In genomic region chr2:162678551-162678950, GRCh38 we compare ENCODE assay signal across 22 cellular contexts.
DNase-seq lines count a peak whose midpoint lies in the region; FAIRE-seq and TF ChIP-seq lines count a peak whose summit lies in the region.
"Had no signal": no experiment of that assay in that cellular context is flagged by ENCODE, and none has a peak within 500 bp of the region (broad histone marks: within the 10 kb centered on the region; RNA-seq: fewer than 3 reads in every experiment).

No MANE protein-coding gene starts in this region.

- FAIRE-seq in H54 (lab: Jason Lieb, UNC) = no peak
- no peak for FAIRE-seq in endothelial cell of umbilical vein (lab: Jason Lieb, UNC)
- FAIRE-seq in HTR-8/SVneo (lab: Jason Lieb, UNC) = no peak
- FAIRE-seq: GM12878, GM19239, H1 had no signal

- H4K20me1 ChIP-seq in endothelial cell of umbilical vein (replicated peaks; ENCODE audit: control insufficient read depth, extremely low read depth, insufficient read depth, low read length) (no peaks in the 10 kb centered on the region), osteoblast (ENCODE audit: insufficient read depth, low read length) (no peaks in the 10 kb centered on the region)
- H4K20me1 ChIP-seq: BLaER1 had no signal

- H3K4me1 ChIP-seq in endothelial cell of umbilical vein (ENCODE audit: control insufficient read depth, extremely low read depth, insufficient read depth, low read length) = peaks cover 5% of the 10 kb centered on the region
- H3K4me1 ChIP-seq in osteoblast (ENCODE audit: insufficient read depth, low read length) = no peaks in the 10 kb centered on the region
- H3K4me1 ChIP-seq: BLaER1, Caco-2 had no signal

- CTCF ChIA-PET in endothelial cell of umbilical vein (lab: Charles Lee) = no interaction called here

- POLR2A ChIA-PET in endothelial cell of umbilical vein (lab: Charles Lee) = no interaction called here

- no TSS peak for BruUV-seq in endothelial cell of umbilical vein (replicated peaks; lab: Mats Ljungman, UMichigan)

- H2AFZ ChIP-seq in endothelial cell of umbilical vein (ENCODE audit: low read depth, low read length) (no peak overlapping the region), osteoblast (ENCODE audit: low read length) (no peak overlapping the region)
- H2AFZ ChIP-seq: GM23248 had no signal

- H3K9me3 ChIP-seq in endothelial cell of umbilical vein (replicated peaks; ENCODE audit: control insufficient read depth, insufficient read depth, low read length) = no peaks in the 10 kb centered on the region
- no peaks in the 10 kb centered on the region for H3K9me3 ChIP-seq in osteoblast (ENCODE audit: low read depth, low read length)
- H3K9me3 ChIP-seq: BLaER1, Caco-2 had no signal

- H3K79me2 ChIP-seq in endothelial cell of umbilical vein (ENCODE audit: control insufficient read depth, insufficient read depth, low read length) (no peaks in the 10 kb centered on the region), osteoblast (ENCODE audit: insufficient read depth, low read length) (no peaks in the 10 kb centered on the region)

- no peak for TF ChIP-seq POLR2A in H54 (IDR thresholded peaks at IDR 0.05; ENCODE audit: low read depth, low read length)
- TF ChIP-seq POLR2A in endothelial cell of umbilical vein (IDR thresholded peaks at IDR 0.05; ENCODE audit: low read depth, low read length) = no peak

- intact Hi-C loops in endothelial cell of umbilical vein (cut with micrococcal nuclease) = no loop called here

- H3K27ac ChIP-seq in endothelial cell of umbilical vein (ENCODE audit: insufficient read depth, low read depth, low read length) = no peak overlapping the region
- H3K27ac ChIP-seq in osteoblast (ENCODE audit: low read depth, low read length) = no peak overlapping the region
- H3K27ac ChIP-seq: BLaER1, C4-2B, GM23248 had no signal

- H3K4me2 ChIP-seq in endothelial cell of umbilical vein (ENCODE audit: insufficient read depth, low read length) (no peak overlapping the region), osteoblast (ENCODE audit: insufficient read depth, low read length) (no peak overlapping the region)
- H3K4me2 ChIP-seq: BLaER1 had no signal

- H3K4me3 ChIP-seq in endothelial cell of umbilical vein (replicated peaks in 1 of 3; ENCODE audit: insufficient read depth in 1 of 3, low read depth in 1 of 3, low read length in 3 of 3) (no peak overlapping the region), osteoblast (ENCODE audit: insufficient read depth, low read length) (no peak overlapping the region)
- H3K4me3 ChIP-seq: BLaER1, GM12878, GM23248 had no signal

- dilution Hi-C loops in endothelial cell of umbilical vein (cut with MboI; ENCODE audit: extremely low pct_ligation_motif_present, low sequenced_read_pairs) = no loop called here

- H3K36me3 ChIP-seq in endothelial cell of umbilical vein (ENCODE audit: control insufficient read depth in 2 of 2, extremely low read depth in 1 of 2, insufficient read depth in 2 of 2, low read length in 2 of 2) = no peaks in the 10 kb centered on the region
- H3K36me3 ChIP-seq in osteoblast (ENCODE audit: insufficient read depth, low read length) = no peaks in the 10 kb centered on the region
- H3K36me3 ChIP-seq: BLaER1 had no signal

- DNase-seq in H54 (ENCODE audit: insufficient read length, low spot score) (peak; percentile 0), HT1080 (ENCODE audit: low read depth) (peak; percentile 36), endothelial cell of umbilical vein (ENCODE audit: low read depth, low spot score) (peak; percentile 31), osteoblast (ENCODE audit: insufficient read length, low spot score, missing footprints) (peak; percentile 38), nucleus accumbens (lab: John Stamatoyannopoulos, UW) (no peak), NCI-H82 treated with DMSO at 0.1 percent for 48 hours (lab: John Stamatoyannopoulos, UW; ENCODE audit: unreplicated experiment) (no peak), HTR-8/SVneo (ENCODE audit: insufficient read length, low spot score) (no peak)
- no peak for DNase-seq in stimulated activated CD4-positive, alpha-beta T cell treated with anti-CD3 and anti-CD28 coated beads, Interleukin-2, amount 100 ng/mL, for 48 hours
- DNase-seq: Caco-2; CD4-positive, CD25-positive, alpha-beta regulatory T cell; CD8-positive, alpha-beta T cell; DMS153; DND-41; GDM1; GM23248; H9; HFFc6 had no signal

- no peak overlapping the region for H3K9ac ChIP-seq in endothelial cell of umbilical vein (replicated peaks; ENCODE audit: extremely low read depth, insufficient read depth, low read length)
- H3K9ac ChIP-seq: BLaER1, GM23248 had no signal

- no peaks in the 10 kb centered on the region for H3K9me1 ChIP-seq in endothelial cell of umbilical vein (replicated peaks; ENCODE audit: control insufficient read depth, extremely low read depth, insufficient read depth, low read length)

- no peak for TF ChIP-seq CTCF in endothelial cell of umbilical vein (IDR thresholded peaks at IDR 0.05; ENCODE audit: extremely low read depth in 1 of 2, insufficient read depth in 1 of 2, low read depth in 1 of 2, low read length in 2 of 2)
- TF ChIP-seq CTCF in osteoblast (IDR thresholded peaks at IDR 0.05; ENCODE audit: extremely low read depth, low read depth, low read length) = no peak

- H3K27me3 ChIP-seq in endothelial cell of umbilical vein (ENCODE audit: control insufficient read depth in 2 of 2, insufficient read depth in 2 of 2, low read length in 2 of 2) = no peaks in the 10 kb centered on the region
- H3K27me3 ChIP-seq in osteoblast (ENCODE audit: insufficient read depth, low read length) = no peaks in the 10 kb centered on the region
- H3K27me3 ChIP-seq: BLaER1 had no signal

TF ChIP-seq in endothelial cell of umbilical vein, 7 proteins besides CTCF, POLR2A, EP300 and RAD21:
- TF ChIP-seq JUN (IDR thresholded peaks at IDR 0.05; ENCODE audit: borderline replicate concordance, insufficient read depth, insufficient read length, low read depth) (peak; percentile 15), FOS (IDR thresholded peaks at IDR 0.05; ENCODE audit: borderline replicate concordance, insufficient read depth, low read length) (no peak)

Comparison
In these comparisons a context has a peak if more than half of its experiments do, and no peak if none do; other contexts are left out.
1. DNase-seq: peak in H54 (single experiment), HT1080 (single experiment), endothelial cell of umbilical vein (single experiment) and osteoblast (single experiment); none in nucleus accumbens (0 of 56), NCI-H82 treated with DMSO at 0.1 percent for 48 hours (single experiment), stimulated activated CD4-positive, alpha-beta T cell treated with anti-CD3 and anti-CD28 coated beads, Interleukin-2, amount 100 ng/mL, for 48 hours (0 of 2) and HTR-8/SVneo (single experiment).